ENCODE assay signal across 18 cellular contexts in the genomic region with DNA sequence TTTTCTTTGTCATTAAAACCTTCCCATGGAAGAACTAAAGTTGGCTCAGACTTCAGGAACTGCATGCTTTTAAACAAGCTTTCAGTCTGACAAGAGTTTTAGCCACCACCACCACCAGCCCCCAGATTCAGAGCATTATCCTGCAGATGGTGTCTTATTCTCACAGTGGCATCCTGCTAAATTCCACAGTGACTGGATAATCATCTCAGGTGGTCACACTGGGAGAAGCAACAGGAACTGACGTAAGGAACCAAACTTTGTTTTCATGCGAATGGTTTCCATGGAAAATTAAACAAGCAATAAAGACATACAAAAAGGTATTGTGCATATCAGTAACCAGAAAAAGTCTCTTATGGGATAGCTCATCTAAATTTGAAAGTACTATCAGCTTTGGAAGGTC.
DNase-seq lines count a peak whose midpoint lies in the region; ATAC-seq and TF ChIP-seq lines count a peak whose summit lies in the region.
"Had no signal": no experiment of that assay in that cellular context is flagged by ENCODE, and none has a peak within 500 bp of the region (broad histone marks: within the 10 kb centered on the region; RNA-seq: fewer than 3 reads in every experiment).

No MANE protein-coding gene starts in this region.

- no peak overlapping the region for H3K4me3 Mint-ChIP-seq in activated T-helper 2 cell treated with anti-CD3 and anti-CD28 coated beads, Interferon-gamma antibody, Interleukin-2, Interleukin-4, amounts not matched to agents 10 μg/mL and 5 μg/mL and 100 μg/mL, durations not matched to agents 14 hours and 24 hours and 36 hours (ENCODE audit: low read depth)
- H3K4me3 Mint-ChIP-seq: activated naive CD8-positive, alpha-beta T cell treated with anti-CD3 and anti-CD28 coated beads, Interleukin-2, amount 10 ng/mL, durations not matched to agents 7 days and 5 days; stimulated activated memory B cell treated with anti-CD40 and anti-IgM and Interleukin-4, amounts not matched to agents 10 μg/mL and 1 μg/mL and 100 μg/mL, for 72 hours had no signal

- H3K4me3 ChIP-seq in choroid plexus epithelial cell (ENCODE audit: low read depth, low read length): no peak overlapping the region
- H3K4me3 ChIP-seq: heart right ventricle, PC-9, thyroid gland had no signal

- H3K9me3 Mint-ChIP-seq in activated T-helper 2 cell treated with anti-CD3 and anti-CD28 coated beads, Interferon-gamma antibody, Interleukin-2, Interleukin-4, amounts not matched to agents 10 μg/mL and 5 μg/mL and 100 μg/mL, durations not matched to agents 14 hours and 24 hours and 36 hours: no peaks in the 10 kb centered on the region
- H3K9me3 Mint-ChIP-seq: stimulated activated memory B cell treated with anti-CD40 and anti-IgM and Interleukin-4, amounts not matched to agents 10 μg/mL and 1 μg/mL and 100 μg/mL, for 72 hours had no signal

- H3K36me3 Mint-ChIP-seq in activated T-helper 2 cell treated with anti-CD3 and anti-CD28 coated beads, Interferon-gamma antibody, Interleukin-2, Interleukin-4, amounts not matched to agents 10 μg/mL and 5 μg/mL and 100 μg/mL, durations not matched to agents 14 hours and 24 hours and 36 hours (ENCODE audit: low read depth): no peaks in the 10 kb centered on the region
- H3K36me3 Mint-ChIP-seq: activated naive CD8-positive, alpha-beta T cell treated with anti-CD3 and anti-CD28 coated beads, Interleukin-2, amount 10 ng/mL, durations not matched to agents 7 days and 5 days; stimulated activated memory B cell treated with anti-CD40 and anti-IgM and Interleukin-4, amounts not matched to agents 10 μg/mL and 1 μg/mL and 100 μg/mL, for 72 hours had no signal

- no peak for ATAC-seq in SK-N-SH treated with all-trans-retinoic acid at 6 μM for 48 hours
- no peak for ATAC-seq in HG03139 (IDR thresholded peaks at IDR 0.05; ENCODE audit: unreplicated experiment)
- ATAC-seq: stimulated activated memory B cell treated with anti-CD40 and anti-IgM and Interleukin-4, amounts not matched to agents 10 μg/mL and 1 μg/mL and 100 μg/mL, for 72 hours had no signal

- no peak for TF ChIP-seq CTCF in choroid plexus epithelial cell (conservative IDR thresholded peaks at IDR 0.05; ENCODE audit: low read depth, low read length)

- peaks cover 19% of the 10 kb centered on the region for H3K27me3 Mint-ChIP-seq in activated T-helper 2 cell treated with anti-CD3 and anti-CD28 coated beads, Interferon-gamma antibody, Interleukin-2, Interleukin-4, amounts not matched to agents 10 μg/mL and 5 μg/mL and 100 μg/mL, durations not matched to agents 14 hours and 24 hours and 36 hours (ENCODE audit: low read depth)

- intact Hi-C loops in activated T-helper 2 cell treated with anti-CD3 and anti-CD28 coated beads, Interferon-gamma antibody, Interleukin-2, Interleukin-4, amounts not matched to agents 10 μg/mL and 5 μg/mL and 100 μg/mL, durations not matched to agents 14 hours and 24 hours and 36 hours (cut with micrococcal nuclease): no loop called here

- DNase-seq in EL: peak; percentile 6
- DNase-seq in LHCN-M2 (ENCODE audit: low read depth): peak; percentile 3
- peak; percentile 13 for DNase-seq in choroid plexus epithelial cell (ENCODE audit: low read depth)
- peak; percentile 31 for DNase-seq in iPS-NIHi7 (ENCODE audit: extremely low spot score)
- DNase-seq in activated T-helper 2 cell treated with anti-CD3 and anti-CD28 coated beads, Interferon-gamma antibody, Interleukin-2, Interleukin-4, amounts not matched to agents 10 μg/mL and 5 μg/mL and 100 μg/mL, durations not matched to agents 14 hours and 24 hours and 36 hours (ENCODE audit: low spot score): no peak
- DNase-seq in inferior parietal cortex (ENCODE audit: extremely low spot score): no peak
- DNase-seq: activated naive CD8-positive, alpha-beta T cell treated with anti-CD3 and anti-CD28 coated beads, Interleukin-2, amount 10 ng/mL, durations not matched to agents 7 days and 5 days; DMS 273 treated with DMSO at 0.1 percent for 48 hours; effector CD8-positive, alpha-beta T cell; heart right ventricle; KG1; NCI-H1092; PC-9; retina; thyroid gland had no signal

- H3K27ac Mint-ChIP-seq in activated T-helper 2 cell treated with anti-CD3 and anti-CD28 coated beads, Interferon-gamma antibody, Interleukin-2, Interleukin-4, amounts not matched to agents 10 μg/mL and 5 μg/mL and 100 μg/mL, durations not matched to agents 14 hours and 24 hours and 36 hours: no peak overlapping the region
- H3K27ac Mint-ChIP-seq: activated naive CD8-positive, alpha-beta T cell treated with anti-CD3 and anti-CD28 coated beads, Interleukin-2, amount 10 ng/mL, durations not matched to agents 7 days and 5 days; stimulated activated memory B cell treated with anti-CD40 and anti-IgM and Interleukin-4, amounts not matched to agents 10 μg/mL and 1 μg/mL and 100 μg/mL, for 72 hours had no signal

- peaks cover 1% of the 10 kb centered on the region for H3K4me1 Mint-ChIP-seq in activated T-helper 2 cell treated with anti-CD3 and anti-CD28 coated beads, Interferon-gamma antibody, Interleukin-2, Interleukin-4, amounts not matched to agents 10 μg/mL and 5 μg/mL and 100 μg/mL, durations not matched to agents 14 hours and 24 hours and 36 hours (ENCODE audit: low read depth)
- H3K4me1 Mint-ChIP-seq: stimulated activated memory B cell treated with anti-CD40 and anti-IgM and Interleukin-4, amounts not matched to agents 10 μg/mL and 1 μg/mL and 100 μg/mL, for 72 hours had no signal

TF ChIP-seq in SK-N-SH treated with all-trans-retinoic acid at 6 μM for 48 hours, 23 proteins besides CTCF, POLR2A, EP300 and RAD21 (continues in another document):
- TF ChIP-seq, protein P1, sequence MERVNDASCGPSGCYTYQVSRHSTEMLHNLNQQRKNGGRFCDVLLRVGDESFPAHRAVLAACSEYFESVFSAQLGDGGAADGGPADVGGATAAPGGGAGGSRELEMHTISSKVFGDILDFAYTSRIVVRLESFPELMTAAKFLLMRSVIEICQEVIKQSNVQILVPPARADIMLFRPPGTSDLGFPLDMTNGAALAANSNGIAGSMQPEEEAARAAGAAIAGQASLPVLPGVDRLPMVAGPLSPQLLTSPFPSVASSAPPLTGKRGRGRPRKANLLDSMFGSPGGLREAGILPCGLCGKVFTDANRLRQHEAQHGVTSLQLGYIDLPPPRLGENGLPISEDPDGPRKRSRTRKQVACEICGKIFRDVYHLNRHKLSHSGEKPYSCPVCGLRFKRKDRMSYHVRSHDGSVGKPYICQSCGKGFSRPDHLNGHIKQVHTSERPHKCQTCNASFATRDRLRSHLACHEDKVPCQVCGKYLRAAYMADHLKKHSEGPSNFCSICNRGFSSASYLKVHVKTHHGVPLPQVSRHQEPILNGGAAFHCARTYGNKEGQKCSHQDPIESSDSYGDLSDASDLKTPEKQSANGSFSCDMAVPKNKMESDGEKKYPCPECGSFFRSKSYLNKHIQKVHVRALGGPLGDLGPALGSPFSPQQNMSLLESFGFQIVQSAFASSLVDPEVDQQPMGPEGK (CRISPR knock-in tag; IDR thresholded peaks at IDR 0.05; ENCODE audit: borderline replicate concordance): no peak
- TF ChIP-seq, protein P2, sequence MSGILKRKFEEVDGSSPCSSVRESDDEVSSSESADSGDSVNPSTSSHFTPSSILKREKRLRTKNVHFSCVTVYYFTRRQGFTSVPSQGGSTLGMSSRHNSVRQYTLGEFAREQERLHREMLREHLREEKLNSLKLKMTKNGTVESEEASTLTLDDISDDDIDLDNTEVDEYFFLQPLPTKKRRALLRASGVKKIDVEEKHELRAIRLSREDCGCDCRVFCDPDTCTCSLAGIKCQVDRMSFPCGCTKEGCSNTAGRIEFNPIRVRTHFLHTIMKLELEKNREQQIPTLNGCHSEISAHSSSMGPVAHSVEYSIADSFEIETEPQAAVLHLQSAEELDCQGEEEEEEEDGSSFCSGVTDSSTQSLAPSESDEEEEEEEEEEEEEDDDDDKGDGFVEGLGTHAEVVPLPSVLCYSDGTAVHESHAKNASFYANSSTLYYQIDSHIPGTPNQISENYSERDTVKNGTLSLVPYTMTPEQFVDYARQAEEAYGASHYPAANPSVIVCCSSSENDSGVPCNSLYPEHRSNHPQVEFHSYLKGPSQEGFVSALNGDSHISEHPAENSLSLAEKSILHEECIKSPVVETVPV (CRISPR knock-in tag; IDR thresholded peaks at IDR 0.05): no peak
- TF ChIP-seq CSDC2 (CRISPR knock-in tag; IDR thresholded peaks at IDR 0.05): no peak
- TF ChIP-seq BACH2 (CRISPR knock-in tag; IDR thresholded peaks at IDR 0.05; ENCODE audit: borderline replicate concordance): no peak
- no peak for TF ChIP-seq ISL1 (CRISPR knock-in tag; IDR thresholded peaks at IDR 0.05)
- no peak for TF ChIP-seq ZC3H10 (CRISPR knock-in tag; IDR thresholded peaks at IDR 0.05)
- TF ChIP-seq, protein P3, sequence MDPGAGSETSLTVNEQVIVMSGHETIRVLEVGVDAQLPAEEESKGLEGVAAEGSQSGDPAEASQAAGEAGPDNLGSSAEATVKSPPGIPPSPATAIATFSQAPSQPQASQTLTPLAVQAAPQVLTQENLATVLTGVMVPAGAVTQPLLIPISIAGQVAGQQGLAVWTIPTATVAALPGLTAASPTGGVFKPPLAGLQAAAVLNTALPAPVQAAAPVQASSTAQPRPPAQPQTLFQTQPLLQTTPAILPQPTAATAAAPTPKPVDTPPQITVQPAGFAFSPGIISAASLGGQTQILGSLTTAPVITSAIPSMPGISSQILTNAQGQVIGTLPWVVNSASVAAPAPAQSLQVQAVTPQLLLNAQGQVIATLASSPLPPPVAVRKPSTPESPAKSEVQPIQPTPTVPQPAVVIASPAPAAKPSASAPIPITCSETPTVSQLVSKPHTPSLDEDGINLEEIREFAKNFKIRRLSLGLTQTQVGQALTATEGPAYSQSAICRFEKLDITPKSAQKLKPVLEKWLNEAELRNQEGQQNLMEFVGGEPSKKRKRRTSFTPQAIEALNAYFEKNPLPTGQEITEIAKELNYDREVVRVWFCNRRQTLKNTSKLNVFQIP (CRISPR knock-in tag; IDR thresholded peaks at IDR 0.05; ENCODE audit: borderline replicate concordance, low read depth): no peak
- no peak for TF ChIP-seq TCF4 (CRISPR knock-in tag; IDR thresholded peaks at IDR 0.05; ENCODE audit: borderline replicate concordance)
- no peak for TF ChIP-seq SNAI2 (CRISPR knock-in tag; IDR thresholded peaks at IDR 0.05)
- no peak for TF ChIP-seq ZNF70 (CRISPR knock-in tag; IDR thresholded peaks at IDR 0.05)
- no peak for TF ChIP-seq ZFP30 (CRISPR knock-in tag; IDR thresholded peaks at IDR 0.05)
- TF ChIP-seq ZFP3 (CRISPR knock-in tag; IDR thresholded peaks at IDR 0.05): no peak
- no peak for TF ChIP-seq OSR1 (CRISPR knock-in tag; IDR thresholded peaks at IDR 0.05)

Comparison
In these comparisons a context has a peak if more than half of its experiments do, and no peak if none do; other contexts are left out.
1. DNase-seq: peak in EL (single experiment), LHCN-M2 (single experiment), choroid plexus epithelial cell (single experiment) and iPS-NIHi7 (single experiment); none in activated T-helper 2 cell treated with anti-CD3 and anti-CD28 coated beads, Interferon-gamma antibody, Interleukin-2, Interleukin-4, amounts not matched to agents 10 μg/mL and 5 μg/mL and 100 μg/mL, durations not matched to agents 14 hours and 24 hours and 36 hours (single experiment) and inferior parietal cortex (single experiment).